Comparison of ENCODE assay signal across 1 cellular context in the genomic region with DNA sequence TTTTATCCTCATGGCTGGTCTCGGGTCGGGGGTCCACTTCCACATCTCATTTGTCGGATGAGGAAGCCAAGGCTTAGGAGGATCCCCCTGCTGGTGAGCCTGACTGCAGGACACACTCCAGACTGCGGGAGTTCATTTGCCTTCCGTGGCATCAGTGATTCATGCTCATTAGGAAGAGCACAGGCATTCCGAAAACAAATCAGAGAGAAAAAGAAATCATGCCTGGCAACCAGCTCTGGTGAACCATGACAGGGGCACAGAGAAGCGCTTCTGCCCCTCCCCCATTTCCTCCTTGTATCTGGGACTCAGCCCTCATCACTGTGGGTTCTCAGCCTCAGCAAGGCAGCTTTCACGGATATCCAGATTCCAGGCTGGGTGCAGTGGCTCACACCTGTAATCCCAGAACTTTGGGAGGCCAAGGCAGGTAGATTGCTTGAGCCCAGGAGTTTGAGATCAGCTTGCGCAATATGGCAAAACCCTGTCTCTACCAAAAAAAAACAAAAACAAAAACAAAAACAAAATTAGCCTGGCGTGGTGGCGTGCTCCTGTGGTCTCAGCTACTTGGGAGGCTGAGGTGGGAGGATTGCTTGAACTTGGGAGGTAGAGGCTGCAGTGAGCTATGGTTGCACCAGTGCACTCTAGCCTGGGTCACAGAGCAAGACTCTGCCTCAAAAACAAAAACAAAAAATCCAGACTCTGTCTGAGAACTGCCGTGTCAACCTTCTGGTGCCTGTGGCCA.
TF ChIP-seq lines count a peak whose summit lies in the region.

No MANE protein-coding gene starts in this region.

TF ChIP-seq in K562, 482 proteins besides CTCF, POLR2A, EP300 and RAD21 (continued from another document):
- TF ChIP-seq SMARCA4 (IDR thresholded peaks at IDR 0.05) (0 out of 2 replicates have a peak, but pooled peaks have one; percentile 12), U2AF2 (optimal IDR thresholded peaks at IDR 0.05; ENCODE audit: low read depth, low read length) (no peak), PHF21A (IDR thresholded peaks at IDR 0.05; ENCODE audit: borderline replicate concordance, low read depth) (no peak), MLX (CRISPR knock-in tag; conservative IDR thresholded peaks at IDR 0.05) (no peak), TAF7 (tag; IDR thresholded peaks at IDR 0.05) (no peak)
